ENCODE assay signal across 8 cellular contexts in the genomic region with DNA sequence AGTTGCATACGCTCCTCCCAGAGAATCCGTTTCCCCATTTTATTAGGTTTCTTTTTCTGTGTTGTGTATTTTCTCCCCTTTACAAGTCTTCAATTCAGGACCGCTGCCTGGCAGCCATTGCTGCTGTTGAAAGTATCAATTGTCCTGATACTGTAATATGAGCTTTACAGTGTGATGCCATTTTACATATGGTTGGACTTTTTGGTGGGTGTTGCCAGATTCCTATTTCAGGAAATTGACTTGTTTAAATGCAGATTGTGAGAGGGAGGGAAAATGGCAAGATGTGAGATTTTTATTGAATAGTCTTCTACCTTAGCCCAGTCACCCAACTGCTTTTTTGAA. TPM values are rescaled to one million over a fixed set of nuclear protein-coding genes. Genes with fewer than 3 reads are reported as not detected.
DNase-seq lines count a peak whose midpoint lies in the region; ATAC-seq and TF ChIP-seq lines count a peak whose summit lies in the region.

No MANE protein-coding gene starts in this region.

- no peak for TF ChIP-seq POLR2A in ovary (IDR thresholded peaks at IDR 0.05)

- H3K27ac ChIP-seq in cardiac muscle cell: peak overlapping the region; percentile 84
- peak overlapping the region; percentile 91; the same call in 1 of the 2 replicates for H3K27ac ChIP-seq in RWPE1
- H3K27ac ChIP-seq in ovary: peak overlapping the region in 1 of 2 donors; percentile 86

- TF ChIP-seq EP300 in ovary (IDR thresholded peaks at IDR 0.05): no peak

- CTCF ChIA-PET in RWPE1 (lab: Yijun Ruan, JAX): interaction anchor here (0.6 to 0.7 kb wide), 2 partner anchors 20 to 860 kb away, joined by 3 to 4 read pairs; no protein-coding TSS in a partner anchor

- H3K4me1 ChIP-seq in cardiac muscle cell (ENCODE audit: low read depth): peaks cover 20% of the 10 kb centered on the region
- H3K4me1 ChIP-seq in ovary (ENCODE audit: insufficient read depth): peaks cover 17% of the 10 kb centered on the region

- H3K4me3 ChIP-seq in cardiac muscle cell (peak overlapping the region; percentile 89), epithelial cell of proximal tubule (ENCODE audit: low read depth, low read length) (peak overlapping the region; percentile 95), ovary (peak overlapping the region; percentile 93)

- no peaks in the 10 kb centered on the region for H3K27me3 ChIP-seq in cardiac muscle cell
- H3K27me3 ChIP-seq in ovary: no peaks in the 10 kb centered on the region

- POLR2A ChIA-PET in RWPE1 (lab: Yijun Ruan, JAX; ENCODE audit: low non-redundant PET): no interaction called here

- DNase-seq in cardiac muscle cell (ENCODE audit: low read depth in 1 of 2, low spot score in 1 of 2) (peak; percentile 29 to 39), Right ventricle myocardium inferior (ENCODE audit: missing footprints) (no peak), RWPE1 (ENCODE audit: low spot score) (peak; percentile 59), epithelial cell of proximal tubule (ENCODE audit: low read depth) (no peak), ovary (peak in 1 of 5 donors; percentile 18), AG08395 (ENCODE audit: low spot score) (no peak)

- WGBS in ovary, 3 donors: 1 to 3% (median 1%) methylated on average over 3 of the region's 3 CpGs

- TF ChIP-seq CTCF in cardiac muscle cell (IDR thresholded peaks at IDR 0.05; ENCODE audit: low read depth, low read length) (no peak), RWPE1 (conservative IDR thresholded peaks at IDR 0.05; ENCODE audit: low read depth) (no peak), epithelial cell of proximal tubule (conservative IDR thresholded peaks at IDR 0.05; ENCODE audit: low read depth, low read length) (no peak), ovary (IDR thresholded peaks at IDR 0.05) (no peak)

- H3K36me3 ChIP-seq in cardiac muscle cell: no peaks in the 10 kb centered on the region
- no peaks in the 10 kb centered on the region for H3K36me3 ChIP-seq in ovary

- H3K9me3 ChIP-seq in cardiac muscle cell (ENCODE audit: low read depth): no peaks in the 10 kb centered on the region
- H3K9me3 ChIP-seq in ovary: no peaks in the 10 kb centered on the region

- intact Hi-C loops in Right ventricle myocardium inferior (cut with DNase I): loop anchor here (2.0 to 5.0 kb wide), 2 partner anchors 42 to 124 kb away; partner anchors contain the start of gene RNF24
- intact Hi-C loops in ovary (cut with DNase I): no loop called here

- ATAC-seq in Right ventricle myocardium inferior (no peak), GM21723 (IDR thresholded peaks at IDR 0.05; ENCODE audit: unreplicated experiment) (no peak), GM21528 (IDR thresholded peaks at IDR 0.05; ENCODE audit: low FRiP score, unreplicated experiment) (no peak)

RNA-seq across cellular contexts. Expression of gene PANK2, which starts 1.2 kb away (rescaled TPM):
- total RNA-seq in cardiac muscle cell (29.2 and 33.4 TPM in 2 replicates), Right ventricle myocardium inferior (16.6 TPM), epithelial cell of proximal tubule (29.3 and 45.4 TPM in 2 replicates), ovary (10 to 100 TPM; 22.2 to 34.9 (median 33.9) TPM)
- polyA plus RNA-seq in cardiac muscle cell (21.0 and 24.1 TPM in 2 replicates), ovary (10 to 100 TPM; 20.0 to 39.5 TPM)

RNA-seq across cellular contexts. Expression of gene MAVS, which starts 43.7 kb away (rescaled TPM):
- total RNA-seq in cardiac muscle cell (34.7 and 40.9 TPM in 2 replicates), Right ventricle myocardium inferior (35.0 TPM), epithelial cell of proximal tubule (20.8 and 22.2 TPM in 2 replicates), ovary (10 to 100 TPM; 14.2 to 50.5 (median 34.5) TPM)
- polyA plus RNA-seq in cardiac muscle cell (15.0 and 19.8 TPM in 2 replicates), ovary (10 to 100 TPM; 28.6 to 35.1 TPM)

Comparison
In these comparisons a context has a peak if more than half of its experiments do, and no peak if none do; other contexts are left out.
1. DNase-seq: peak in cardiac muscle cell (2 of 2) and RWPE1 (single experiment); none in Right ventricle myocardium inferior (single experiment), epithelial cell of proximal tubule (single experiment) and AG08395 (single experiment).
2. Peak in every context shown above with its lines, with median percentiles within 50 percentile points of each other: H3K4me3 ChIP-seq.